In genomic region chr11:8250446-8250845, GRCh38 we compare ENCODE assay signal across 33 cellular contexts. TPM values are rescaled to one million over a fixed set of nuclear protein-coding genes. Genes with fewer than 3 reads are reported as not detected.
DNase-seq lines count a peak whose midpoint lies in the region; ATAC-seq and TF ChIP-seq lines count a peak whose summit lies in the region.
"Had no signal": no experiment of that assay in that cellular context is flagged by ENCODE, and none has a peak within 500 bp of the region (broad histone marks: within the 10 kb centered on the region; RNA-seq: fewer than 3 reads in every experiment).

No MANE protein-coding gene starts in this region.

- H3K36me3 ChIP-seq in sigmoid colon, result no peaks in the 10 kb centered on the region
- H3K36me3 ChIP-seq: colonic mucosa, left lung, neural progenitor cell, upper lobe of left lung had no signal

- no peak for TF ChIP-seq CTCF in sigmoid colon (IDR thresholded peaks at IDR 0.05)
- TF ChIP-seq CTCF in coronary artery (IDR thresholded peaks at IDR 0.05), result no peak

- H3K4me3 Mint-ChIP-seq in activated CD4-positive, alpha-beta T cell treated with anti-CD3 and anti-CD28 coated beads for 36 hours, result no peak overlapping the region
- H3K4me3 Mint-ChIP-seq: activated CD8-positive, alpha-beta T cell treated with anti-CD3 and anti-CD28 coated beads, Interleukin-2, amount 10 ng/mL, durations not matched to agents 7 days and 5 days; activated naive CD8-positive, alpha-beta T cell; endodermal cell; neural progenitor cell had no signal

- peaks cover 0 to 6% (median 0%) of the 10 kb centered on the region in 3 donors for H3K27me3 ChIP-seq in sigmoid colon
- H3K27me3 ChIP-seq: colonic mucosa, left lung, neural progenitor cell, upper lobe of left lung had no signal

- WGBS in sigmoid colon, 2 donors, result 63 to 69% methylated on average over 5 of the region's 5 CpGs

- H3K27ac Mint-ChIP-seq in activated CD4-positive, alpha-beta T cell treated with anti-CD3 and anti-CD28 coated beads for 36 hours, result no peak overlapping the region
- H3K27ac Mint-ChIP-seq: activated CD8-positive, alpha-beta T cell treated with anti-CD3 and anti-CD28 coated beads, Interleukin-2, amount 10 ng/mL, durations not matched to agents 7 days and 5 days; activated naive CD8-positive, alpha-beta T cell; endodermal cell had no signal

- intact Hi-C loops in sigmoid colon (cut with DNase I), result no loop called here
- intact Hi-C loops in activated CD4-positive, alpha-beta T cell treated with anti-CD3 and anti-CD28 coated beads for 36 hours (cut with DNase I, micrococcal nuclease), result no loop called here

- no peak for ATAC-seq in activated CD4-positive, alpha-beta T cell treated with anti-CD3 and anti-CD28 coated beads for 36 hours
- ATAC-seq in GM18907 (IDR thresholded peaks at IDR 0.05; ENCODE audit: unreplicated experiment), result no peak
- ATAC-seq: activated CD8-positive, alpha-beta T cell treated with anti-CD3 and anti-CD28 coated beads, Interleukin-2, amount 10 ng/mL, durations not matched to agents 7 days and 5 days; left lung; right cardiac atrium had no signal

- no peak for TF ChIP-seq EP300 in sigmoid colon (IDR thresholded peaks at IDR 0.05)

- H3K4me3 ChIP-seq in sigmoid colon (no peak overlapping the region), coronary artery (no peak overlapping the region)
- H3K4me3 ChIP-seq: colonic mucosa, GM23248, left lung, neural progenitor cell, upper lobe of left lung had no signal

- TF ChIP-seq POLR2A in sigmoid colon (IDR thresholded peaks at IDR 0.05), result no peak

- no peaks in the 10 kb centered on the region for H3K9me3 Mint-ChIP-seq in activated CD4-positive, alpha-beta T cell treated with anti-CD3 and anti-CD28 coated beads for 36 hours (ENCODE audit: low read depth)
- H3K9me3 Mint-ChIP-seq: endodermal cell, neural progenitor cell had no signal

- no peaks in the 10 kb centered on the region for H3K4me1 ChIP-seq in sigmoid colon
- H3K4me1 ChIP-seq: Caco-2, colonic mucosa, left lung, neural progenitor cell, upper lobe of left lung had no signal

- POLR2A ChIA-PET in activated CD4-positive, alpha-beta T cell treated with anti-CD3 and anti-CD28 coated beads for 36 hours (lab: Charles Lee), result no interaction called here

- H3K9me3 ChIP-seq in sigmoid colon, result no peaks in the 10 kb centered on the region
- H3K9me3 ChIP-seq: Caco-2, colonic mucosa, left lung, upper lobe of left lung had no signal

- H3K27ac ChIP-seq in sigmoid colon (no peak overlapping the region), coronary artery (no peak overlapping the region)
- H3K27ac ChIP-seq: 22Rv1, C4-2B, colonic mucosa, GM23248, left lung, neural progenitor cell, upper lobe of left lung had no signal

- no peaks in the 10 kb centered on the region for H3K4me1 Mint-ChIP-seq in activated CD4-positive, alpha-beta T cell treated with anti-CD3 and anti-CD28 coated beads for 36 hours

- CTCF ChIA-PET in activated CD4-positive, alpha-beta T cell treated with anti-CD3 and anti-CD28 coated beads for 36 hours (lab: Charles Lee), result interaction anchor here (1.0 to 5.8 kb wide), 2 partner anchors 14 to 67 kb away, joined by 3 to 45 read pairs; partner anchors contain the start of gene LMO1

- no peaks in the 10 kb centered on the region for H3K36me3 Mint-ChIP-seq in activated CD4-positive, alpha-beta T cell treated with anti-CD3 and anti-CD28 coated beads for 36 hours (ENCODE audit: low read depth)
- H3K36me3 Mint-ChIP-seq: activated naive CD8-positive, alpha-beta T cell; neural progenitor cell had no signal

- H3K27me3 Mint-ChIP-seq in activated CD4-positive, alpha-beta T cell treated with anti-CD3 and anti-CD28 coated beads for 36 hours, result peaks cover 4% of the 10 kb centered on the region

- DNase-seq in DMS 273 (lab: John Stamatoyannopoulos, UW; ENCODE audit: unreplicated experiment) (peak; percentile 75), DMS 273 treated with DMSO at 0.1 percent for 48 hours (lab: John Stamatoyannopoulos, UW) (no peak), NCI-H446 (lab: John Stamatoyannopoulos, UW) (peak; percentile 36 to 70), islet precursor cell (peak; percentile 31), sigmoid colon (peak; percentile 63), coronary artery (ENCODE audit: low spot score) (no peak)
- no peak for DNase-seq in activated CD4-positive, alpha-beta T cell treated with anti-CD3 and anti-CD28 coated beads for 36 hours
- DNase-seq: activated CD4-positive, alpha-beta T cell treated with anti-CD3 and anti-CD28 coated beads for 4 hours; activated CD8-positive, alpha-beta T cell treated with anti-CD3 and anti-CD28 coated beads, Interleukin-2, amount 10 ng/mL, durations not matched to agents 7 days and 5 days; activated T-cell treated with anti-CD3 and anti-CD28 coated beads for 4 hours; colonic mucosa; DMS79; endodermal cell; GDM1; GM23248; Kasumi-1; mesendoderm; NCI-H1417 treated with DMSO at 0.1 percent for 48 hours; NCI-H510A treated with DMSO at 0.1 percent for 48 hours; NK-92 treated with Interleukin-12 subunit alpha and Interleukin-12 subunit beta, amount 100 ng/mL, for 24 hours; right cardiac atrium; SHP77 treated with DMSO at 0.1 percent for 48 hours; stimulated activated CD4-positive, alpha-beta T cell treated with anti-CD3 and anti-CD28 coated beads, Interleukin-4, amount 100 ng/mL, for 4 hours had no signal

RNA-seq across cellular contexts. Expression of gene LMO1, which starts 13.2 kb away (rescaled TPM):
- total RNA-seq in sigmoid colon, result 1 to 10 TPM in 1 of 4 donors, under 1 TPM in 1, not detected in 2; 0.66 to 1.8 TPM
- under 1 TPM in 1 of 3 donors, not detected in 2; 0.04 TPM for polyA plus RNA-seq in sigmoid colon
- not detected for total RNA-seq in activated CD4-positive, alpha-beta T cell treated with anti-CD3 and anti-CD28 coated beads for 36 hours
- total RNA-seq: activated CD8-positive, alpha-beta T cell treated with anti-CD3 and anti-CD28 coated beads, Interleukin-2, amount 10 ng/mL, durations not matched to agents 7 days and 5 days; bronchial epithelial cell; Caco-2; colonic mucosa; GM23248; left lung; myocyte had no signal
- polyA plus RNA-seq: GM23248 had no signal

Comparison
In these comparisons a context has a peak if more than half of its experiments do, and no peak if none do; other contexts are left out.
1. DNase-seq: peak in DMS 273 (single experiment), NCI-H446 (2 of 2), islet precursor cell (single experiment) and sigmoid colon (single experiment); none in DMS 273 treated with DMSO at 0.1 percent for 48 hours (single experiment), activated CD4-positive, alpha-beta T cell treated with anti-CD3 and anti-CD28 coated beads for 36 hours (single experiment) and coronary artery (single experiment).